ENCODE assay signal across 8 cellular contexts in genomic region chr9:19049872-19050636, GRCh38. TPM values are rescaled to one million over a fixed set of nuclear protein-coding genes. Genes with fewer than 3 reads are reported as not detected.
DNase-seq lines count a peak whose midpoint lies in the region; ATAC-seq and TF ChIP-seq lines count a peak whose summit lies in the region.

No MANE protein-coding gene starts in this region.

- no peaks in the 10 kb centered on the region; the same call in none of the 2 replicates for H3K4me1 ChIP-seq in ES-I3 (ENCODE audit: insufficient read depth, low read length)
- H3K4me1 ChIP-seq in adrenal gland (replicated peaks in 1 of 2), result peaks cover 10 to 26% of the 10 kb centered on the region in 2 donors

- no peaks in the 10 kb centered on the region for H3K9me3 ChIP-seq in ES-I3 (ENCODE audit: control insufficient read depth, insufficient read depth, low read length)
- H3K9me3 ChIP-seq in adrenal gland (replicated peaks in 1 of 3), result no peaks in the 10 kb centered on the region

- TF ChIP-seq POLR2A in adrenal gland (IDR thresholded peaks at IDR 0.05), result no peak

- H3K27ac ChIP-seq in adrenal gland, result peak overlapping the region; percentile 90 to 98 (median 95)

- intact Hi-C loops in adrenal gland (cut with DNase I), result loop anchor here in 1 of 2 donors (10.0 kb wide), 1 partner anchor 125 kb away; no protein-coding TSS in a partner anchor
- intact Hi-C loops in sciatic nerve (cut with DNase I), result no loop called here

- H3K27me3 ChIP-seq in adrenal gland, result no peaks in the 10 kb centered on the region

- peak overlapping the region; percentile 76 to 88 (median 81) for H3K4me3 ChIP-seq in adrenal gland

- DNase-seq in LHCN-M2 (ENCODE audit: low read depth), result peak; percentile 42
- peak in 2 of 7 donors; percentile 14 to 37 for DNase-seq in adrenal gland
- DNase-seq in hypothalamus (lab: John Stamatoyannopoulos, UW), result peak in 26 of 51 donors; percentile 6 to 58 (median 37)
- no peak for DNase-seq in sciatic nerve (ENCODE audit: low spot score)
- DNase-seq in DMS114 treated with DMSO at 0.1 percent for 48 hours (lab: John Stamatoyannopoulos, UW; ENCODE audit: unreplicated experiment), result no peak

- 5 to 14% (median 9%) methylated on average over 26 to 36 of the region's 36 CpGs for WGBS in adrenal gland, 4 donors

- peak overlapping the region; percentile 76 for H3K9ac ChIP-seq in ES-I3 (ENCODE audit: low read depth, low read length)

- ATAC-seq in sciatic nerve, result peak; percentile 1
- no peak for ATAC-seq in HG03571 (IDR thresholded peaks at IDR 0.05; ENCODE audit: unreplicated experiment)
- ATAC-seq in GM18867 (IDR thresholded peaks at IDR 0.05; ENCODE audit: unreplicated experiment), result no peak

- no peak for TF ChIP-seq CTCF in adrenal gland (IDR thresholded peaks at IDR 0.05)

- H3K36me3 ChIP-seq in ES-I3 (ENCODE audit: insufficient read depth, low read length) (no peaks in the 10 kb centered on the region), adrenal gland (replicated peaks in 1 of 2) (no peaks in the 10 kb centered on the region)

RNA-seq across cellular contexts. Expression of gene RRAGA, which starts 0.8 kb away (rescaled TPM):
- total RNA-seq in LHCN-M2 (2014; rRNA removed) (59.1 and 73.0 TPM in 2 replicates), adrenal gland (100 to 1,000 TPM in 3 of 8 donors, 10 to 100 TPM in 5; 41.8 to 115 (median 89.0) TPM), sciatic nerve (85.2 TPM)
- polyA plus RNA-seq in LHCN-M2 (2012), result 187 TPM
- 10 to 100 TPM; 29.5 to 95.1 (median 45.4) TPM for polyA plus RNA-seq in adrenal gland

RNA-seq across cellular contexts. Expression of gene SAXO1, which starts 17.0 kb away (rescaled TPM):
- 0.06 TPM in 1 of 2 replicates, not detected in the other for total RNA-seq in LHCN-M2 (2014; rRNA removed)
- 0.13 TPM for polyA plus RNA-seq in LHCN-M2 (2012)
- total RNA-seq in adrenal gland, result under 1 TPM in 5 of 8 donors, not detected in 3; under 0.01 to 0.94 (median 0.23) TPM
- polyA plus RNA-seq in adrenal gland, result under 1 TPM in 2 of 3 donors, not detected in 1; 0.03 to 0.24 TPM
- 0.49 TPM for total RNA-seq in sciatic nerve

RNA-seq across cellular contexts. Expression of gene HAUS6, which starts 52.6 kb away (rescaled TPM):
- total RNA-seq in LHCN-M2 (2014; rRNA removed), result 29.0 and 29.2 TPM in 2 replicates
- polyA plus RNA-seq in LHCN-M2 (2012), result 4.6 TPM
- 10 to 100 TPM in 5 of 8 donors, 1 to 10 TPM in 3; 5.2 to 15.0 (median 12.6) TPM for total RNA-seq in adrenal gland
- 10 to 100 TPM in 1 of 3 donors, 1 to 10 TPM in 2; 4.0 to 14.7 (median 5.8) TPM for polyA plus RNA-seq in adrenal gland
- 12.5 TPM for total RNA-seq in sciatic nerve

Comparison
In these comparisons a context has a peak if more than half of its experiments do, and no peak if none do; other contexts are left out.
1. DNase-seq: peak in LHCN-M2 (single experiment) and hypothalamus (26 of 51); none in sciatic nerve (single experiment) and DMS114 treated with DMSO at 0.1 percent for 48 hours (single experiment).